In genomic region chr2:74219846-74220486, GRCh38 we compare ENCODE assay signal across 17 cellular contexts.
"Had no signal": no experiment of that assay in that cellular context is flagged by ENCODE, and none has a peak within 500 bp of the region (broad histone marks: within the 10 kb centered on the region; RNA-seq: fewer than 3 reads in every experiment).

No MANE protein-coding gene starts in this region.

- H3K4me3 Mint-ChIP-seq: activated naive CD8-positive, alpha-beta T cell; dendritic cell treated with granulocyte-macrophage colony-stimulating factor and Interleukin-4, amounts not matched to agents 40 ng/mL and 50 ng/mL, for 4 days; neural crest cell; stimulated activated naive CD8-positive, alpha-beta T cell treated with anti-CD3 and anti-CD28 coated beads, Interleukin-15, amount 100 ng/mL, for 72 hours had no signal

- DNase-seq: activated CD4-positive, alpha-beta T cell treated with anti-CD3 and anti-CD28 coated beads for 1 hour; activated CD4-positive, alpha-beta T cell treated with anti-CD3 and anti-CD28 coated beads, Interleukin-2, amount 50 U/mL, for 48 hours; amygdala; effector CD8-positive, alpha-beta T cell; mesenchymal stem cell; mucosa of descending colon; naive B cell; T-helper 2 cell; transverse colon had no signal

- H3K36me3 Mint-ChIP-seq: naive B cell had no signal

- ATAC-seq: mucosa of descending colon; stimulated activated naive CD8-positive, alpha-beta T cell treated with anti-CD3 and anti-CD28 coated beads, Interleukin-15, amount 100 ng/mL, for 72 hours had no signal

- H3K9me3 Mint-ChIP-seq: activated T-helper 2 cell treated with anti-CD3 and anti-CD28 coated beads, Interferon-gamma antibody, Interleukin-2, Interleukin-4, amounts not matched to agents 10 μg/mL and 5 μg/mL and 100 μg/mL, durations not matched to agents 14 hours and 24 hours and 36 hours; dendritic cell treated with granulocyte-macrophage colony-stimulating factor and Interleukin-4, amounts not matched to agents 40 ng/mL and 50 ng/mL, for 4 days; naive B cell; neural crest cell; stimulated activated naive CD8-positive, alpha-beta T cell treated with anti-CD3 and anti-CD28 coated beads, Interleukin-15, amount 100 ng/mL, for 72 hours had no signal

- H3K9me3 ChIP-seq: mucosa of descending colon, suprapubic skin, transverse colon, vagina had no signal

- H3K27ac Mint-ChIP-seq: activated naive CD8-positive, alpha-beta T cell; dendritic cell treated with granulocyte-macrophage colony-stimulating factor and Interleukin-4, amounts not matched to agents 40 ng/mL and 50 ng/mL, for 4 days; progenitor cell of endocrine pancreas had no signal

- H3K4me1 Mint-ChIP-seq: naive B cell, neural crest cell had no signal

- H3K27me3 Mint-ChIP-seq: activated naive CD8-positive, alpha-beta T cell; dendritic cell treated with granulocyte-macrophage colony-stimulating factor and Interleukin-4, amounts not matched to agents 40 ng/mL and 50 ng/mL, for 4 days; naive B cell; progenitor cell of endocrine pancreas; stimulated activated naive CD8-positive, alpha-beta T cell treated with anti-CD3 and anti-CD28 coated beads, Interleukin-15, amount 100 ng/mL, for 72 hours had no signal
